ENCODE assay signal across 19 cellular contexts in the genomic region with DNA sequence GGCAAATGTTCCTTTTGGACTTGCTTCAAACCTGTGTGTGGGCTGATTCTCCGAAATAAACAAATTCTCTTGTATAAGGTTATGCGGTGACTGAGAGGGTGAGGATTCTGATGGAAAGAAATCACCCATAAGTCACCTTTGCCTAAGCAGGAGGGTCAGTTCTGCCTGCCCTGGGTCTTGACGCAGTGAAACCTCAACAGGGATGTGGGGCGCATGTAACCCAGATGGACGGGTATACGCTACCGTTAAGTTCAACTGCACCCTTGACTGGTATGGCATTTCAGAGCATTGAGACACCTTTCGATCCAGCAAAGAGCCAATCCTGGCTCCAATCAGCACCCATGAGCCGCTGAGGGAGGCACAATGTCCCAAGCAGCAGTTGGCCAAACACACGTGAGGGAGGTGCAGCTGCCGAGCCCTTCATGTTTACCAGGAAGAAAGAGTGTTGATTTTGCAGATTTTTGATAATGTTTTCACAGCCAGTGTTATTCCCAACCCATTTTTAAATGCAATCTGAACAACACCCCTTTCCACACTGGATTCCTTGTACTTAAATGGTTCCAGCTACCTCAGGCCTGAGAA. TPM values are rescaled to one million over a fixed set of nuclear protein-coding genes. Genes with fewer than 3 reads are reported as not detected.
DNase-seq lines count a peak whose midpoint lies in the region; ATAC-seq and TF ChIP-seq lines count a peak whose summit lies in the region.
"Had no signal": no experiment of that assay in that cellular context is flagged by ENCODE, and none has a peak within 500 bp of the region (broad histone marks: within the 10 kb centered on the region; RNA-seq: fewer than 3 reads in every experiment).

No MANE protein-coding gene starts in this region.

- DNase-seq in H9 (no peak), caudate nucleus (lab: John Stamatoyannopoulos, UW) (no peak), left lung (no peak), HK-2 (ENCODE audit: unreplicated experiment) (no peak), MV-4-11 (lab: John Stamatoyannopoulos, UW) (no peak), iPS-NIHi11 (ENCODE audit: low spot score) (no peak)
- DNase-seq in activated CD4-positive, alpha-beta T cell treated with anti-CD3 and anti-CD28 coated beads, Interleukin-2, amount 50 U/mL, for 1 hour: no peak
- DNase-seq: activated CD4-positive, CD25-positive, alpha-beta regulatory T cell; activated CD8-positive, alpha-beta memory T cell treated with anti-CD3 and anti-CD28 coated beads, Interleukin-2, amount 10 ng/mL, durations not matched to agents 7 days and 5 days; brain microvascular endothelial cell; effector memory CD8-positive, alpha-beta T cell; naive thymus-derived CD8-positive, alpha-beta T cell; NCI-H1436 treated with DMSO at 0.1 percent for 48 hours; NCI-H524; PC-9; retina; stimulated activated naive CD4-positive, alpha-beta T cell; T-cell had no signal

- H2BK12ac ChIP-seq in H9 (ENCODE audit: insufficient read length, low read depth, low read length): no peak overlapping the region

- H3K27ac ChIP-seq in H9 (ENCODE audit: insufficient read length, low read depth, low read length): no peak overlapping the region
- peak overlapping the region; percentile 92 for H3K27ac ChIP-seq in caudate nucleus (ENCODE audit: low read depth, low read length)
- peak overlapping the region in 1 of 2 donors; percentile 5 for H3K27ac ChIP-seq in left lung
- H3K27ac ChIP-seq in skeletal muscle tissue (ENCODE audit: low read depth, low read length): peak overlapping the region; percentile 73
- H3K27ac ChIP-seq: brain microvascular endothelial cell, PC-9 had no signal

- H3K9ac ChIP-seq in H9 (ENCODE audit: extremely low read depth, insufficient read length, low read length) (no peak overlapping the region), skeletal muscle tissue (ENCODE audit: low read depth in 1 of 3, low read length in 3 of 3) (peak overlapping the region in 1 of 3 donors; percentile 12)

- no peak overlapping the region for H3K56ac ChIP-seq in H9 (ENCODE audit: insufficient read length, low read depth, low read length)

- no peaks in the 10 kb centered on the region for H3K36me3 ChIP-seq in left lung
- no peaks in the 10 kb centered on the region for H3K36me3 ChIP-seq in skeletal muscle tissue (ENCODE audit: control insufficient read depth in 3 of 3, insufficient read depth in 3 of 3, low read length in 3 of 3)
- H3K36me3 ChIP-seq: brain microvascular endothelial cell had no signal

- no peaks in the 10 kb centered on the region; the same call in 1 of the 2 replicates for H3K79me2 ChIP-seq in H9 (ENCODE audit: insufficient read depth, low read length)

- no peak overlapping the region for H2BK20ac ChIP-seq in H9 (ENCODE audit: low read depth, low read length, poor library complexity, severe bottlenecking)

- H3K27ac Mint-ChIP-seq in H9: no peak overlapping the region
- H3K27ac Mint-ChIP-seq: activated CD8-positive, alpha-beta memory T cell treated with anti-CD3 and anti-CD28 coated beads, Interleukin-2, amount 10 ng/mL, durations not matched to agents 7 days and 5 days; effector memory CD8-positive, alpha-beta T cell; T-cell had no signal

- H2BK5ac ChIP-seq in H9 (ENCODE audit: insufficient read length, low read length): no peak overlapping the region

- no peak overlapping the region for H3K4me2 ChIP-seq in H9 (ENCODE audit: insufficient read depth, insufficient read length, low read length)
- H3K4me2 ChIP-seq: PC-9 had no signal

- no peak overlapping the region for H3K4me3 ChIP-seq in left lung
- peak overlapping the region in 1 of 3 donors; percentile 4 for H3K4me3 ChIP-seq in skeletal muscle tissue (ENCODE audit: low read length in 3 of 3)
- H3K4me3 ChIP-seq: PC-9 had no signal

- H3K36me3 Mint-ChIP-seq in H9 (ENCODE audit: insufficient read depth in 1 of 3, low read depth in 3 of 3): no peaks in the 10 kb centered on the region
- H3K36me3 Mint-ChIP-seq: activated CD8-positive, alpha-beta memory T cell treated with anti-CD3 and anti-CD28 coated beads, Interleukin-2, amount 10 ng/mL, durations not matched to agents 7 days and 5 days; naive thymus-derived CD8-positive, alpha-beta T cell; T-cell had no signal

- no peak overlapping the region for H4K5ac ChIP-seq in H9 (ENCODE audit: insufficient read length, low read depth, low read length)

- no peak overlapping the region for H2AFZ ChIP-seq in H9 (ENCODE audit: low read length)
- H2AFZ ChIP-seq: PC-9 had no signal

- intact Hi-C loops in left lung (cut with DNase I): no loop called here

- no peaks in the 10 kb centered on the region for H3K23me2 ChIP-seq in H9 (ENCODE audit: insufficient read length, low read depth, low read length, poor library complexity, severe bottlenecking)

- no peaks in the 10 kb centered on the region for H3K9me3 Mint-ChIP-seq in H9
- H3K9me3 Mint-ChIP-seq: effector memory CD8-positive, alpha-beta T cell; naive thymus-derived CD8-positive, alpha-beta T cell; T-cell had no signal

- no CpG with 5 or more reads among the region's 11 CpGs for WGBS in H9 (ENCODE audit: extremely low coverage, insufficient read length, low lambda C conversion rate)

- no peak overlapping the region for H3K23ac ChIP-seq in H9 (ENCODE audit: insufficient read length, low read depth, low read length)

- H3K14ac ChIP-seq in H9 (ENCODE audit: insufficient read depth, low read length): peak overlapping the region; percentile 53

- H3K4me3 Mint-ChIP-seq in H9: no peak overlapping the region
- H3K4me3 Mint-ChIP-seq: activated CD8-positive, alpha-beta memory T cell treated with anti-CD3 and anti-CD28 coated beads, Interleukin-2, amount 10 ng/mL, durations not matched to agents 7 days and 5 days; effector memory CD8-positive, alpha-beta T cell; naive thymus-derived CD8-positive, alpha-beta T cell; T-cell had no signal

- no peak overlapping the region for H2AK5ac ChIP-seq in H9 (ENCODE audit: insufficient read length, low read length)

- no peak overlapping the region for H2BK15ac ChIP-seq in H9 (ENCODE audit: low read depth, low read length)

- H3K4me1 ChIP-seq in H9 (ENCODE audit: insufficient read depth, low read length) (peaks cover 12% of the 10 kb centered on the region), left lung (peaks cover 0 to 5% of the 10 kb centered on the region in 2 donors), skeletal muscle tissue (ENCODE audit: control insufficient read depth in 3 of 3, insufficient read depth in 3 of 3, low read length in 3 of 3) (peaks cover 46 to 82% (median 53%) of the 10 kb centered on the region in 3 donors)

- TF ChIP-seq CTCF in H9 (conservative IDR thresholded peaks at IDR 0.05) (no peak), left lung (IDR thresholded peaks at IDR 0.05) (no peak)

- H4K20me1 ChIP-seq in H9 (ENCODE audit: control insufficient read depth, insufficient read depth, insufficient read length): no peaks in the 10 kb centered on the region

- H4K8ac ChIP-seq in H9 (replicated peaks; ENCODE audit: insufficient read length, low read depth, low read length): no peak overlapping the region

- no peak overlapping the region for H2BK120ac ChIP-seq in H9 (ENCODE audit: low read depth, low read length, poor library complexity, severe bottlenecking)

- no peaks in the 10 kb centered on the region for H3K27me3 Mint-ChIP-seq in H9 (ENCODE audit: low read depth)

- no peak overlapping the region for H3K4ac ChIP-seq in H9 (ENCODE audit: low read depth, low read length)

- ATAC-seq in left lung: peak; percentile 67
- ATAC-seq: activated CD8-positive, alpha-beta memory T cell treated with anti-CD3 and anti-CD28 coated beads, Interleukin-2, amount 10 ng/mL, durations not matched to agents 7 days and 5 days; effector memory CD8-positive, alpha-beta T cell; naive thymus-derived CD8-positive, alpha-beta T cell; T-cell had no signal

- H3K79me1 ChIP-seq in H9 (ENCODE audit: insufficient read depth, low read depth, low read length, poor library complexity, severe bottlenecking): peaks cover 3% of the 10 kb centered on the region

- H3T11ph ChIP-seq in H9 (ENCODE audit: low read length): no peak overlapping the region

- H3K27me3 ChIP-seq in H9 (ENCODE audit: insufficient read depth, low read length) (no peaks in the 10 kb centered on the region), left lung (no peaks in the 10 kb centered on the region), skeletal muscle tissue (ENCODE audit: control insufficient read depth in 3 of 3, insufficient read depth in 3 of 3, low read length in 3 of 3) (no peaks in the 10 kb centered on the region)
- H3K27me3 ChIP-seq: brain microvascular endothelial cell had no signal

- H3K9me3 ChIP-seq in H9 (ENCODE audit: control insufficient read depth, low read depth, low read length) (no peaks in the 10 kb centered on the region), left lung (no peaks in the 10 kb centered on the region), skeletal muscle tissue (ENCODE audit: control insufficient read depth in 3 of 3, low read length in 3 of 3) (no peaks in the 10 kb centered on the region)

- peak overlapping the region; percentile 71 for H3K18ac ChIP-seq in H9 (ENCODE audit: insufficient read length, low read depth, low read length)

- peaks cover 34 to 36% of the 10 kb centered on the region in 2 experiments for H3K4me1 Mint-ChIP-seq in H9
- H3K4me1 Mint-ChIP-seq: naive thymus-derived CD8-positive, alpha-beta T cell; T-cell had no signal

- no peak overlapping the region for H4K91ac ChIP-seq in H9 (ENCODE audit: insufficient read length, low read depth, low read length)

RNA-seq across cellular contexts. Expression of a gene that starts 48.1 kb away (rescaled TPM):
- total RNA-seq in H9 (2021) (21.5 and 24.3 TPM in 2 replicates), left lung (10 to 100 TPM; 44.0 to 52.7 TPM), skeletal muscle tissue (66.8 TPM)
